8 cellular contexts compared by ENCODE assay signal in the genomic region with DNA sequence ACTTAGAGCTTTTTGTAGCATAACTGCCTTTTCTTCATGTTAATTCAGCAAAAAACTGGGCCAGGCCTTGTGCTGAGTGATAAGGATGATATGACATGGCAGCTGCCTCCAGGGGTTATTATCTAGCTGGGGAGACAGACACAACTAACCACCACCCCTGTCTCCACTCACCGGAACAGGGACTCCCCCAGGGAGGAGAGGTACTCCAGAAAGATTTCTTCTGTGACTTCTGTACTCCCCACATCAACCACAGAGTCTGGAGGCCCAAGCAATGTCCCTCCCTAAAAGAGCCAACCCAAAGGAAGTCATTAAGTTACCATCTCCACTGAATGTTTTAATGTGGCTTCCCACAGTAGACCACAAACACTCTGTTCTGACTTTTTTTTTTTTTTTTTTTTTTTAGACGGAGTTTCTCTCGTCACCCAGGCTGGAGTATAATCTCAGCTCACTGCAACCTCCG. TPM values are rescaled to one million over a fixed set of nuclear protein-coding genes. Genes with fewer than 3 reads are reported as not detected.
DNase-seq lines count a peak whose midpoint lies in the region; ATAC-seq and TF ChIP-seq lines count a peak whose summit lies in the region.

No MANE protein-coding gene starts in this region.

- peak overlapping the region; percentile 28 for H3K4me3 Mint-ChIP-seq in natural killer cell treated with Interleukin-12 subunit alpha and Interleukin-12 subunit beta and Interleukin-15 and Interleukin-18, amount 100 ng/mL, for 72 hours

- no peaks in the 10 kb centered on the region for H3K27me3 ChIP-seq in WERI-Rb-1 (ENCODE audit: insufficient read depth, low read depth, severe bottlenecking)

- H3K4me1 Mint-ChIP-seq in natural killer cell treated with Interleukin-12 subunit alpha and Interleukin-12 subunit beta and Interleukin-15 and Interleukin-18, amount 100 ng/mL, for 72 hours (ENCODE audit: low read depth in 2 of 2): peaks cover 26 to 36% of the 10 kb centered on the region in 2 donors

- peak; percentile 49 for ATAC-seq in GM18508 (IDR thresholded peaks at IDR 0.05; ENCODE audit: insufficient read depth, unreplicated experiment)
- peak; percentile 73 for ATAC-seq in HG03108 (IDR thresholded peaks at IDR 0.05; ENCODE audit: unreplicated experiment)
- ATAC-seq in natural killer cell treated with Interleukin-12 subunit alpha and Interleukin-12 subunit beta and Interleukin-15 and Interleukin-18, amount 100 ng/mL, for 72 hours: peak; percentile 97 to 99

- H3K36me3 ChIP-seq in WERI-Rb-1: peaks cover 16% of the 10 kb centered on the region

- no peak for TF ChIP-seq CTCF in WERI-Rb-1 (IDR thresholded peaks at IDR 0.05; ENCODE audit: low read depth, low read length)

- peak; percentile 71 to 80 for DNase-seq in activated CD4-positive, alpha-beta T cell treated with anti-CD3 and anti-CD28 coated beads, Interleukin-2, amount 50 U/mL, for 48 hours
- peak; percentile 82 for DNase-seq in natural killer cell treated with Interleukin-12 subunit alpha and Interleukin-12 subunit beta and Interleukin-15 and Interleukin-18, amount 100 ng/mL, for 72 hours (ENCODE audit: low spot score)
- DNase-seq in SHP77 treated with DMSO at 0.1 percent for 48 hours (lab: John Stamatoyannopoulos, UW) (no peak), WERI-Rb-1 (no peak), ureter (ENCODE audit: low spot score) (no peak), head of caudate nucleus (no peak)

- H3K27me3 Mint-ChIP-seq in natural killer cell treated with Interleukin-12 subunit alpha and Interleukin-12 subunit beta and Interleukin-15 and Interleukin-18, amount 100 ng/mL, for 72 hours: peaks cover 20 to 24% of the 10 kb centered on the region in 2 donors

- H3K36me3 Mint-ChIP-seq in natural killer cell treated with Interleukin-12 subunit alpha and Interleukin-12 subunit beta and Interleukin-15 and Interleukin-18, amount 100 ng/mL, for 72 hours: peaks cover 41% of the 10 kb centered on the region

- intact Hi-C loops in head of caudate nucleus (cut with DNase I): no loop called here

- H3K4me3 ChIP-seq in WERI-Rb-1 (ENCODE audit: low read depth, low read length): no peak overlapping the region

- no peaks in the 10 kb centered on the region for H3K9me3 Mint-ChIP-seq in natural killer cell treated with Interleukin-12 subunit alpha and Interleukin-12 subunit beta and Interleukin-15 and Interleukin-18, amount 100 ng/mL, for 72 hours

- H3K27ac ChIP-seq in WERI-Rb-1: no peak overlapping the region

- no peaks in the 10 kb centered on the region for H3K9me3 ChIP-seq in WERI-Rb-1 (ENCODE audit: severe bottlenecking)

- H3K27ac Mint-ChIP-seq in natural killer cell treated with Interleukin-12 subunit alpha and Interleukin-12 subunit beta and Interleukin-15 and Interleukin-18, amount 100 ng/mL, for 72 hours: peak overlapping the region; percentile 69 to 73

RNA-seq across cellular contexts. Expression of a gene that starts 14.3 kb away (rescaled TPM):
- 10 to 100 TPM; 33.3 to 50.3 TPM for total RNA-seq in natural killer cell treated with Interleukin-12 subunit alpha and Interleukin-12 subunit beta and Interleukin-15 and Interleukin-18, amount 100 ng/mL, for 72 hours
- 18.7 TPM for total RNA-seq in ureter

RNA-seq across cellular contexts. Expression of a gene that starts 16.9 kb away (rescaled TPM):
- 100 to 1,000 TPM in 1 of 2 donors, 10 to 100 TPM in 1; 54.2 to 120 TPM for total RNA-seq in natural killer cell treated with Interleukin-12 subunit alpha and Interleukin-12 subunit beta and Interleukin-15 and Interleukin-18, amount 100 ng/mL, for 72 hours
- total RNA-seq in ureter: 38.7 TPM

RNA-seq across cellular contexts. Expression of a gene that starts 17.2 kb away (rescaled TPM):
- total RNA-seq in natural killer cell treated with Interleukin-12 subunit alpha and Interleukin-12 subunit beta and Interleukin-15 and Interleukin-18, amount 100 ng/mL, for 72 hours: 100 to 1,000 TPM; 276 to 305 TPM
- total RNA-seq in ureter: 209 TPM

RNA-seq across cellular contexts. Expression of a gene that starts 43.1 kb away (rescaled TPM):
- total RNA-seq in natural killer cell treated with Interleukin-12 subunit alpha and Interleukin-12 subunit beta and Interleukin-15 and Interleukin-18, amount 100 ng/mL, for 72 hours: not detected
- 1.8 TPM for total RNA-seq in ureter

RNA-seq across cellular contexts. Expression of a gene that starts 59.6 kb away (rescaled TPM):
- total RNA-seq in natural killer cell treated with Interleukin-12 subunit alpha and Interleukin-12 subunit beta and Interleukin-15 and Interleukin-18, amount 100 ng/mL, for 72 hours: 10 to 100 TPM; 42.5 to 84.0 TPM
- total RNA-seq in ureter: 54.2 TPM

Comparison
In these comparisons a context has a peak if more than half of its experiments do, and no peak if none do; other contexts are left out.
1. DNase-seq: peak in activated CD4-positive, alpha-beta T cell treated with anti-CD3 and anti-CD28 coated beads, Interleukin-2, amount 50 U/mL, for 48 hours (2 of 2) and natural killer cell treated with Interleukin-12 subunit alpha and Interleukin-12 subunit beta and Interleukin-15 and Interleukin-18, amount 100 ng/mL, for 72 hours (single experiment); none in SHP77 treated with DMSO at 0.1 percent for 48 hours (single experiment), WERI-Rb-1 (single experiment), ureter (single experiment) and head of caudate nucleus (0 of 42).
2. Peak in every context shown above with its lines, with median percentiles within 50 percentile points of each other: ATAC-seq.